Comparison of ENCODE assay signal across 2 cellular contexts in genomic region chr6:56838016-56838555, GRCh38.
A peak's percentile ranks its signal among the peaks of the same experiment; 100 is the strongest.
TF ChIP-seq lines count a peak whose summit lies in the region.

No MANE protein-coding gene starts in this region.

TF ChIP-seq in SK-N-SH, 30 proteins besides CTCF, POLR2A, EP300 and RAD21 (continued from another document):
- 0 out of 2 replicates have a peak, but pooled peaks have one; percentile 21 for TF ChIP-seq USF1 (IDR thresholded peaks at IDR 0.05; ENCODE audit: borderline replicate concordance, low read depth)
- no peak for TF ChIP-seq YY1 (IDR thresholded peaks at IDR 0.05; ENCODE audit: low read depth)

TF ChIP-seq in SK-N-SH treated with all-trans-retinoic acid at 6 μM for 48 hours, 23 proteins besides CTCF, POLR2A, EP300 and RAD21 (continued from another document):
- TF ChIP-seq TCF4 (CRISPR knock-in tag; IDR thresholded peaks at IDR 0.05; ENCODE audit: borderline replicate concordance) (no peak), GLIS3 (CRISPR knock-in tag; IDR thresholded peaks at IDR 0.05) (no peak), ZNF565 (CRISPR knock-in tag; conservative IDR thresholded peaks at IDR 0.05; ENCODE audit: low read depth) (no peak), ESRRG (CRISPR knock-in tag; IDR thresholded peaks at IDR 0.05) (no peak), TOX (CRISPR knock-in tag; IDR thresholded peaks at IDR 0.05; ENCODE audit: borderline replicate concordance) (no peak)
